14 cellular contexts compared by ENCODE assay signal in the genomic region with DNA sequence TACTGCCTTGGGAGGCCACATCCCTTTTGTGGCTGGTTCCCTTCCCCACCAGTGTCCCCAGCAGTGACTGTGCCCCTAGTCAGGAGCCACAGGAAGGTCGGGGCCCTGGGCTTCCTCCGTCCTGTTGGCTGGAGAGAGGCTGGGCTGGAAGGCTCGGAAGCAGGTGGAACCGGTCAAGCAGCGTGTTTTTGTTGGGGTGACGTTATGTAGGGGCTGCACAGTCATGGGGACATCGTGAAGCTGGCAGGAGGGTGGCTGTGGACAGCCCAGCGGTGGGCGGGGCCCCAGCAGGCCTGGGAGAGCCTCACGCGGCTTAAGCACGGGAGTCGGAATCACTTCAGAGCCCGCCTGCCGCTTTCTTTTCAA. TPM values are rescaled to one million over a fixed set of nuclear protein-coding genes. Genes with fewer than 3 reads are reported as not detected.
DNase-seq lines count a peak whose midpoint lies in the region; ATAC-seq, FAIRE-seq and TF ChIP-seq lines count a peak whose summit lies in the region.
"Had no signal": no experiment of that assay in that cellular context is flagged by ENCODE, and none has a peak within 500 bp of the region (broad histone marks: within the 10 kb centered on the region; RNA-seq: fewer than 3 reads in every experiment).

No MANE protein-coding gene starts in this region.

- peak overlapping the region; percentile 77 for H3K27ac ChIP-seq in endothelial cell of umbilical vein (ENCODE audit: insufficient read depth, low read depth, low read length)
- H3K27ac ChIP-seq in lung (ENCODE audit: low read depth in 1 of 2, low read length in 1 of 2): peak overlapping the region in 1 of 2 donors; percentile 91
- peak overlapping the region; percentile 50 to 66 for H3K27ac ChIP-seq in testis
- no peak overlapping the region for H3K27ac ChIP-seq in Karpas-422 (ENCODE audit: low read length)
- H3K27ac ChIP-seq: 22Rv1, KMS-11 had no signal

- H3K9me3 Mint-ChIP-seq in stimulated activated naive CD8-positive, alpha-beta T cell treated with anti-CD3 and anti-CD28 coated beads, Interleukin-15, amount 100 ng/mL, for 72 hours: no peaks in the 10 kb centered on the region

- ATAC-seq in lung (ENCODE audit: insufficient read depth, low FRiP score) (peak; percentile 65), HG02759 (IDR thresholded peaks at IDR 0.05; ENCODE audit: unreplicated experiment) (no peak)
- ATAC-seq in stimulated activated naive CD8-positive, alpha-beta T cell treated with anti-CD3 and anti-CD28 coated beads, Interleukin-15, amount 100 ng/mL, for 72 hours: no peak
- ATAC-seq: SK-N-SH treated with all-trans-retinoic acid at 6 μM for 48 hours had no signal

- TF ChIP-seq POLR2A in endothelial cell of umbilical vein (IDR thresholded peaks at IDR 0.05; ENCODE audit: low read depth, low read length) (no peak), testis (IDR thresholded peaks at IDR 0.05) (no peak)

- H3K36me3 ChIP-seq in endothelial cell of umbilical vein (ENCODE audit: control insufficient read depth in 2 of 2, extremely low read depth in 1 of 2, insufficient read depth in 2 of 2, low read length in 2 of 2): peaks cover 0 to 15% of the 10 kb centered on the region in 2 experiments
- peaks cover 2 to 50% of the 10 kb centered on the region in 2 donors for H3K36me3 ChIP-seq in lung (ENCODE audit: control insufficient read depth in 2 of 2, insufficient read depth in 2 of 2, low read length in 2 of 2)
- H3K36me3 ChIP-seq in testis (ENCODE audit: low read depth, missing control alignments): no peaks in the 10 kb centered on the region
- H3K36me3 ChIP-seq in Karpas-422 (ENCODE audit: insufficient read depth, low read length): peaks cover 38% of the 10 kb centered on the region; the same call in 1 of the 2 replicates

- no peak overlapping the region for H2AFZ ChIP-seq in endothelial cell of umbilical vein (ENCODE audit: low read depth, low read length)
- H2AFZ ChIP-seq in Karpas-422 (ENCODE audit: low read length): no peak overlapping the region

- WGBS in lung, 2 donors: 26 to 31% methylated on average over 15 of the region's 15 CpGs
- 66 to 73% methylated on average over 14 to 15 of the region's 15 CpGs for WGBS in testis, 2 donors

- H3K27me3 ChIP-seq in endothelial cell of umbilical vein (ENCODE audit: control insufficient read depth in 2 of 2, insufficient read depth in 2 of 2, low read length in 2 of 2) (no peaks in the 10 kb centered on the region), lung (ENCODE audit: control insufficient read depth, insufficient read depth) (no peaks in the 10 kb centered on the region), testis (no peaks in the 10 kb centered on the region), Karpas-422 (ENCODE audit: low read length) (no peaks in the 10 kb centered on the region)

- H3K4me3 Mint-ChIP-seq in stimulated activated naive CD8-positive, alpha-beta T cell treated with anti-CD3 and anti-CD28 coated beads, Interleukin-15, amount 100 ng/mL, for 72 hours: no peak overlapping the region

- H3K9ac ChIP-seq in endothelial cell of umbilical vein (replicated peaks; ENCODE audit: extremely low read depth, insufficient read depth, low read length): peak overlapping the region; percentile 27
- no peak overlapping the region for H3K9ac ChIP-seq in Karpas-422 (ENCODE audit: low read length)
- H3K9ac ChIP-seq: KMS-11 had no signal

- H3K4me2 ChIP-seq in endothelial cell of umbilical vein (ENCODE audit: insufficient read depth, low read length): peak overlapping the region; percentile 23
- no peak overlapping the region for H3K4me2 ChIP-seq in Karpas-422 (ENCODE audit: low read depth, low read length, poor library complexity, severe bottlenecking)
- H3K4me2 ChIP-seq: KMS-11 had no signal

- no peaks in the 10 kb centered on the region for H3K27me3 Mint-ChIP-seq in stimulated activated naive CD8-positive, alpha-beta T cell treated with anti-CD3 and anti-CD28 coated beads, Interleukin-15, amount 100 ng/mL, for 72 hours

- H4K20me1 ChIP-seq in endothelial cell of umbilical vein (replicated peaks; ENCODE audit: control insufficient read depth, extremely low read depth, insufficient read depth, low read length) (no peaks in the 10 kb centered on the region), Karpas-422 (ENCODE audit: insufficient read depth, low read depth, low read length) (peaks cover 27% of the 10 kb centered on the region)

- no TSS peak for BruUV-seq in endothelial cell of umbilical vein (replicated peaks; lab: Mats Ljungman, UMichigan)

- DNase-seq in SIG-M5 treated with dmso at 0.1 percent for 504 hours (lab: John Stamatoyannopoulos, UW; ENCODE audit: unreplicated experiment) (peak; percentile 31), SIG-M5 (lab: John Stamatoyannopoulos, UW) (no peak), endothelial cell of umbilical vein (ENCODE audit: low read depth, low spot score) (peak; percentile 86), lung (ENCODE audit: low spot score) (peak; percentile 84), testis (peak; percentile 81), Karpas-422 (no peak)
- DNase-seq in stimulated activated naive CD8-positive, alpha-beta T cell treated with anti-CD3 and anti-CD28 coated beads, Interleukin-15, amount 100 ng/mL, for 72 hours: no peak
- DNase-seq: activated gamma-delta T cell, Caco-2, NCI-H1930 had no signal

- peak overlapping the region in 1 of 2 donors; percentile 91 for H3K27ac Mint-ChIP-seq in stimulated activated naive CD8-positive, alpha-beta T cell treated with anti-CD3 and anti-CD28 coated beads, Interleukin-15, amount 100 ng/mL, for 72 hours

- peaks cover 18% of the 10 kb centered on the region for H3K4me1 Mint-ChIP-seq in stimulated activated naive CD8-positive, alpha-beta T cell treated with anti-CD3 and anti-CD28 coated beads, Interleukin-15, amount 100 ng/mL, for 72 hours

- peak; percentile 92 for FAIRE-seq in endothelial cell of umbilical vein (lab: Jason Lieb, UNC)

- TF ChIP-seq CTCF in endothelial cell of umbilical vein (IDR thresholded peaks at IDR 0.05; ENCODE audit: extremely low read depth in 1 of 2, insufficient read depth in 1 of 2, low read depth in 1 of 2, low read length in 2 of 2): no peak
- TF ChIP-seq CTCF in lung (IDR thresholded peaks at IDR 0.05; ENCODE audit: control extremely low read depth, extremely low read depth): no peak
- TF ChIP-seq CTCF in testis (IDR thresholded peaks at IDR 0.05): no peak

- POLR2A ChIA-PET in endothelial cell of umbilical vein (lab: Charles Lee): no interaction called here

- dilution Hi-C loops in endothelial cell of umbilical vein (cut with MboI; ENCODE audit: extremely low pct_ligation_motif_present, low sequenced_read_pairs): no loop called here

- CTCF ChIA-PET in endothelial cell of umbilical vein (lab: Charles Lee): interaction anchor here (0.8 to 3.1 kb wide), 6 partner anchors 10 to 209 kb away, joined by 3 to 10 read pairs (median 4); a partner anchor contains a TSS

- H3K9me2 ChIP-seq in Karpas-422 (replicated peaks; ENCODE audit: insufficient read depth, low read length): no peaks in the 10 kb centered on the region

- H3K4me1 ChIP-seq in endothelial cell of umbilical vein (ENCODE audit: control insufficient read depth, extremely low read depth, insufficient read depth, low read length) (peaks cover 35% of the 10 kb centered on the region), lung (ENCODE audit: control insufficient read depth in 2 of 2, insufficient read depth in 2 of 2, low read length in 2 of 2) (peaks cover 0 to 7% of the 10 kb centered on the region in 2 donors), testis (peaks cover 23% of the 10 kb centered on the region), Karpas-422 (ENCODE audit: low read length) (peaks cover 36% of the 10 kb centered on the region)
- H3K4me1 ChIP-seq: Caco-2 had no signal

- H3K9me3 ChIP-seq in endothelial cell of umbilical vein (replicated peaks; ENCODE audit: control insufficient read depth, insufficient read depth, low read length): no peaks in the 10 kb centered on the region
- no peaks in the 10 kb centered on the region for H3K9me3 ChIP-seq in lung (ENCODE audit: control insufficient read depth in 2 of 2, insufficient read depth in 1 of 2, low read length in 1 of 2)
- no peaks in the 10 kb centered on the region for H3K9me3 ChIP-seq in testis
- H3K9me3 ChIP-seq in Karpas-422 (ENCODE audit: low read length): no peaks in the 10 kb centered on the region
- H3K9me3 ChIP-seq: Caco-2 had no signal

- H3K9me1 ChIP-seq in endothelial cell of umbilical vein (replicated peaks; ENCODE audit: control insufficient read depth, extremely low read depth, insufficient read depth, low read length): no peaks in the 10 kb centered on the region

- no peaks in the 10 kb centered on the region for H3K79me2 ChIP-seq in endothelial cell of umbilical vein (ENCODE audit: control insufficient read depth, insufficient read depth, low read length)
- H3K79me2 ChIP-seq in Karpas-422 (ENCODE audit: low read length): peaks cover 11% of the 10 kb centered on the region; the same call in 1 of the 2 replicates

- H3K4me3 ChIP-seq in endothelial cell of umbilical vein (replicated peaks in 1 of 3; ENCODE audit: insufficient read depth in 1 of 3, low read depth in 1 of 3, low read length in 3 of 3) (no peak overlapping the region), lung (no peak overlapping the region), testis (no peak overlapping the region), Karpas-422 (ENCODE audit: low read length) (no peak overlapping the region)

- intact Hi-C loops in endothelial cell of umbilical vein (cut with micrococcal nuclease) (loop anchor here (1.0 kb wide), 1 partner anchor 10 kb away; a partner anchor contains a TSS), testis (cut with DNase I; ENCODE audit: low total_unique reads) (no loop called here)

RNA-seq across cellular contexts. Expression of a gene that starts 10.1 kb away (rescaled TPM):
- total RNA-seq in endothelial cell of umbilical vein (25.1 and 27.2 TPM in 2 replicates), lung (10 to 100 TPM in 1 of 2 donors, 1 to 10 TPM in 1; 6.5 to 10.4 TPM), testis (10 to 100 TPM; 40.3 to 41.1 TPM)
- polyA plus RNA-seq in endothelial cell of umbilical vein (13.4 and 13.6 TPM in 2 replicates), lung (1 to 10 TPM; 4.4 to 5.4 TPM), testis (ENCODE audit: insufficient read depth, low read depth, low replicate concordance) (16.6 TPM)
- polyA plus RNA-seq in endothelial cell of umbilical vein (2011; cell fraction: cytosol; rRNA removed): 14.1 and 14.5 TPM in 2 replicates
- 33.2 and 41.1 TPM in 2 replicates for polyA plus RNA-seq in endothelial cell of umbilical vein (2011; cell fraction: nucleus; rRNA removed)
- 8.4 and 10.0 TPM in 2 replicates for polyA plus RNA-seq in endothelial cell of umbilical vein (2012)
- polyA minus RNA-seq in endothelial cell of umbilical vein: 11.2 and 16.4 TPM in 2 replicates
- polyA minus RNA-seq in endothelial cell of umbilical vein (2011; cell fraction: cytosol; rRNA and poly(A)+ RNA removed): 17.4 TPM
- polyA minus RNA-seq in endothelial cell of umbilical vein (2011; cell fraction: nucleus; rRNA and poly(A)+ RNA removed): 10.9 and 11.2 TPM in 2 replicates
- total RNA-seq in Karpas-422 (2014; rRNA removed; shearing (Covaris generic); ENCODE audit: low replicate concordance): 36.7 and 70.5 TPM in 2 replicates

RNA-seq across cellular contexts. Expression of a gene that starts 10.5 kb away (rescaled TPM):
- total RNA-seq in endothelial cell of umbilical vein (54.5 and 55.8 TPM in 2 replicates), lung (10 to 100 TPM; 52.7 to 68.3 TPM), testis (100 to 1,000 TPM; 194 to 251 TPM)
- polyA plus RNA-seq in endothelial cell of umbilical vein (98.3 and 126 TPM in 2 replicates), lung (10 to 100 TPM; 39.4 to 42.3 TPM), testis (ENCODE audit: insufficient read depth, low read depth, low replicate concordance) (86.4 TPM)
- polyA plus RNA-seq in endothelial cell of umbilical vein (2011; cell fraction: cytosol; rRNA removed): 93.5 and 94.5 TPM in 2 replicates
- polyA plus RNA-seq in endothelial cell of umbilical vein (2011; cell fraction: nucleus; rRNA removed): 54.3 and 70.0 TPM in 2 replicates
- 42.4 and 49.3 TPM in 2 replicates for polyA plus RNA-seq in endothelial cell of umbilical vein (2012)
- polyA minus RNA-seq in endothelial cell of umbilical vein: 47.7 and 51.3 TPM in 2 replicates
- polyA minus RNA-seq in endothelial cell of umbilical vein (2011; cell fraction: cytosol; rRNA and poly(A)+ RNA removed): 18.8 TPM
- polyA minus RNA-seq in endothelial cell of umbilical vein (2011; cell fraction: nucleus; rRNA and poly(A)+ RNA removed): 27.8 and 30.9 TPM in 2 replicates
- total RNA-seq in Karpas-422 (2014; rRNA removed; shearing (Covaris generic); ENCODE audit: low replicate concordance): 28.4 and 29.7 TPM in 2 replicates

Comparison
In these comparisons a context has a peak if more than half of its experiments do, and no peak if none do; other contexts are left out.
1. DNase-seq: peak in SIG-M5 treated with dmso at 0.1 percent for 504 hours (single experiment), endothelial cell of umbilical vein (single experiment), lung (single experiment) and testis (single experiment); none in SIG-M5 (single experiment), Karpas-422 (single experiment) and stimulated activated naive CD8-positive, alpha-beta T cell treated with anti-CD3 and anti-CD28 coated beads, Interleukin-15, amount 100 ng/mL, for 72 hours (0 of 2).